Comparison of ENCODE assay signal across 34 cellular contexts in the genomic region with DNA sequence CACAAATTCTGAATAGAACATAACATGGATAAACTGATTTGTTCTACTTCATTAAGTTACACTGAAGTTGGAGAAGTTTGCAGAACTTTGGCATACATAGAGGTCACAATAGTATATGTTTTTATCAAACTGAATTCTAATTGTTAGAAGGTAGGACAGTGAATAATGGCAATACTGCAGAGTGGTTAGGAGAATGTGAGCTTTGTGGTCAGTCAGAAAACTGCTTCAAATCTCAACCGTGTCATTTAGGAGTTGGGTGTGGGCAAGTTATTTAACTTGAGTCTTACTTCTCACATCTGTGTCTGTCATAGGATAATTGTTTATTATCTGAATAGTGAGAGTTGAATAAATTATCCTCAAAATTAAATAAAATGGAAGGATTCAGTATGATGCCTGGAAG.
"Had no signal": no experiment of that assay in that cellular context is flagged by ENCODE, and none has a peak within 500 bp of the region (broad histone marks: within the 10 kb centered on the region; RNA-seq: fewer than 3 reads in every experiment).

No MANE protein-coding gene starts in this region.

- FAIRE-seq: RCC 7860 had no signal

- H3K4me3 ChIP-seq: PC-9, SJCRH30, SK-N-MC had no signal

- ATAC-seq: Panc1, Right ventricle myocardium inferior, SK-N-SH treated with all-trans-retinoic acid at 6 μM for 48 hours had no signal

- H3K4me2 ChIP-seq: KMS-11, PC-9 had no signal

- DNase-seq: Karpas-422, MM.1S, NCI-H1048, NCI-H1092 treated with DMSO at 0.1 percent for 48 hours, NCI-H1105 treated with DMSO at 0.1 percent for 48 hours, NCI-H1417, NCI-H1436, NCI-H146, NCI-H1694, NCI-H187, NCI-H1930, NCI-H2029 treated with DMSO at 0.1 percent for 48 hours, NCI-H2081 treated with DMSO at 0.1 percent for 48 hours, NCI-H2107, NCI-H2171, NCI-H226, NCI-H446 treated with DMSO at 0.1 percent for 48 hours, NCI-H510A, NCI-H524, NCI-H526, NCI-H69, NCI-H748 treated with DMSO at 0.1 percent for 48 hours, NCI-H82, PC-9, SHP77, SIG-M5 had no signal

- H3K27ac ChIP-seq: KMS-11, PC-9, RWPE1, SJCRH30, SK-N-MC had no signal

- H3K36me3 ChIP-seq: SJCRH30 had no signal

- H3K9ac ChIP-seq: KMS-11 had no signal

- H3K9me3 ChIP-seq: SJCRH30 had no signal

- H3K27me3 ChIP-seq: SJCRH30 had no signal

- H2AFZ ChIP-seq: PC-9 had no signal
